ENCODE assay signal across 1 cellular context in the genomic region with DNA sequence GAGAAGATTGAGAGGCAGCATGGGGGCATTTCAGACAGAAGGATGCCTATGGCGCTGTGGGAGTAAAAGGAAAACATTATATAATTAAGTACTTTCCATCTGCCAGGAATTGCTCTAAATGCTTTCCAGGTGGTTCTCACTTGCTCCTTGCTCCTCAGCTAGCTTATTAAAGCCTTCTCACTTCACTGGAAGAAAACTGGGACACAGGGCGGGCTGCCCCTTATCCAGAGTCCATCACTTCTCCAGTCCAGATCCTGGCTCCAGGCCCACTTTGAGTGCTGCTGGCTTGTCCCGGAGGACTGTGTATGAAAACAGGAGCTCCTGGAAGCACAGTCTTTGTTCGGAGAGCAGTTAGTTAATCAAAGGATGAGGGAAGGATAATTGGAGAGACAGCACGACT.
TF ChIP-seq lines count a peak whose summit lies in the region.

No MANE protein-coding gene starts in this region.

TF ChIP-seq in GM23338, 12 proteins besides CTCF, POLR2A, EP300 and RAD21 (continued from another document):
- TF ChIP-seq ZNF462 (CRISPR knock-in tag; IDR thresholded peaks at IDR 0.05) (no peak), ZNF114 (CRISPR knock-in tag; IDR thresholded peaks at IDR 0.05) (no peak)
